20 cellular contexts compared by ENCODE assay signal in the genomic region with DNA sequence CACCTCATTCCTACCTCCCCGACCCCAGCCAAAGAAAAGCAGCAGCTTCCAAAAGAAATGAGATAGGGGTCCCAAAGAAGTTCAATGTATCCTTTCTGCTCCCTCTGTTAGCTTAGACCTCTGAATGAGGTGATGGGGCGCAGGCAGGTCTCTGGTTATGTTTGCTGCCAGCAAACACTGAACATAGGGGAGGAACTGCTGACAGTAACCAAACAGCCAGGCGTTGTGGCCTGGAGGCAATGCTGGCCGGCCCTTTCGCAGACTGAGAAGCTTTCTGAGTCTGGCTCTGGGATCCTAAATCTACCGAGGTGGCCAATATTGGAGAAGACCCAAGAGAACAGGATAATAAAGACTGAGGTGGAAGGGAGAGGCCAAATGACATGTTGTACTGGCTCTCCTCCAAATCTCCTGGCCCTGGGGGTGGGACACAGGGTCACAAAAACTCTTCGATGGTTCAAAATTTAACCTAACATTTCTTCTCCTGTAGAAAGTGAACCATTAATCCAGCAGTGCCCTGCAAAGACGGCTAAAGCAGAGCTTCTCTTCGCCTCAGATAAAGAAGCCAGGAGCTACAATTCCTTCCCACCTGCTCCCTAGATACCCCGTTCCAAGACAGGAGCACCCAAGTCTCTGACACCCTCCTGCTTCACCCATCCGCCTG. TPM values are rescaled to one million over a fixed set of nuclear protein-coding genes. Genes with fewer than 3 reads are reported as not detected.
DNase-seq lines count a peak whose midpoint lies in the region; ATAC-seq and TF ChIP-seq lines count a peak whose summit lies in the region.
"Had no signal": no experiment of that assay in that cellular context is flagged by ENCODE, and none has a peak within 500 bp of the region (broad histone marks: within the 10 kb centered on the region; RNA-seq: fewer than 3 reads in every experiment).

No MANE protein-coding gene starts in this region.

- H3K4me3 Mint-ChIP-seq in WTC11, result no peak overlapping the region
- H3K4me3 Mint-ChIP-seq: B cell, memory B cell had no signal

- H3K27me3 ChIP-seq in rectal smooth muscle tissue (ENCODE audit: control insufficient read depth, insufficient read depth, low read length), result no peaks in the 10 kb centered on the region
- H3K27me3 ChIP-seq in HAP-1 (ENCODE audit: low read depth), result no peaks in the 10 kb centered on the region
- H3K27me3 ChIP-seq: sigmoid colon had no signal

- peak overlapping the region; percentile 20 for H3K4me3 ChIP-seq in rectal smooth muscle tissue (ENCODE audit: low read length)
- H3K4me3 ChIP-seq in HAP-1, result no peak overlapping the region
- H3K4me3 ChIP-seq: sigmoid colon had no signal

- H3K4me1 ChIP-seq in rectal smooth muscle tissue (ENCODE audit: control insufficient read depth, insufficient read depth, low read length), result no peaks in the 10 kb centered on the region
- H3K4me1 ChIP-seq in HAP-1, result no peaks in the 10 kb centered on the region
- H3K4me1 ChIP-seq: sigmoid colon had no signal

- H3K36me3 ChIP-seq in rectal smooth muscle tissue (ENCODE audit: control insufficient read depth, insufficient read depth, low read length) (no peaks in the 10 kb centered on the region), HAP-1 (replicated peaks) (no peaks in the 10 kb centered on the region)
- H3K36me3 ChIP-seq: sigmoid colon had no signal

- POLR2A ChIA-PET in RWPE1 (lab: Yijun Ruan, JAX; ENCODE audit: low non-redundant PET), result no interaction called here
- POLR2A ChIA-PET in WTC11 (lab: Charles Lee), result no interaction called here

- intact Hi-C loops in left colon (cut with DNase I, micrococcal nuclease), result no loop called here

- H3K9ac ChIP-seq in rectal smooth muscle tissue (ENCODE audit: low read length), result no peak overlapping the region

- in situ Hi-C loops in HAP-1 (cut with MboI; ENCODE audit: low sequenced_read_pairs), result no loop called here

- no peaks in the 10 kb centered on the region for H3K9me3 ChIP-seq in HAP-1
- H3K9me3 ChIP-seq: sigmoid colon had no signal

- peaks cover 4% of the 10 kb centered on the region for H3K4me1 Mint-ChIP-seq in WTC11
- H3K4me1 Mint-ChIP-seq: B cell, memory B cell had no signal

- TF ChIP-seq CTCF in RWPE1 (conservative IDR thresholded peaks at IDR 0.05; ENCODE audit: low read depth) (no peak), WTC11 (IDR thresholded peaks at IDR 0.05) (no peak)

- H3K9me3 Mint-ChIP-seq in WTC11, result no peaks in the 10 kb centered on the region
- H3K9me3 Mint-ChIP-seq: memory B cell had no signal

- no peak overlapping the region for H3K27ac Mint-ChIP-seq in WTC11
- H3K27ac Mint-ChIP-seq: B cell, memory B cell had no signal

- DNase-seq in ELF-1 (ENCODE audit: low read depth, low spot score), result peak; percentile 41
- DNase-seq in RWPE1 (ENCODE audit: low spot score), result no peak
- DNase-seq in left colon, result no peak
- no peak for DNase-seq in NCI-H82 (lab: John Stamatoyannopoulos, UW)
- no peak for DNase-seq in HPDE6-E6E7 (ENCODE audit: extremely low spot score)
- DNase-seq in WTC11 (ENCODE audit: low spot score), result no peak
- no peak for DNase-seq in HAP-1 (ENCODE audit: low spot score in 2 of 2)
- DNase-seq: anterior cingulate cortex; DMS 273 treated with DMSO at 0.1 percent for 48 hours; NCI-H526 treated with DMSO at 0.1 percent for 48 hours; RPMI8226; sigmoid colon; stimulated activated CD4-positive, alpha-beta T cell treated with anti-CD3 and anti-CD28 coated beads, Interleukin-2, amount 100 ng/mL, for 48 hours had no signal

- peak overlapping the region; percentile 92 for H3K27ac ChIP-seq in RWPE1
- H3K27ac ChIP-seq in rectal smooth muscle tissue (ENCODE audit: low read depth, low read length), result no peak overlapping the region
- H3K27ac ChIP-seq: sigmoid colon had no signal

- peak; percentile 14 for ATAC-seq in left colon
- no peak for ATAC-seq in WTC11

- peaks cover 2% of the 10 kb centered on the region; the same call in 1 of the 2 replicates for H3K27me3 Mint-ChIP-seq in WTC11 (ENCODE audit: low read depth)
- H3K27me3 Mint-ChIP-seq: B cell, memory B cell had no signal

- CTCF ChIA-PET in RWPE1 (lab: Yijun Ruan, JAX) (interaction anchor here (0.8 to 0.9 kb wide), 2 partner anchors 11 to 95 kb away, joined by 3 read pairs; no protein-coding TSS in a partner anchor), WTC11 (lab: Charles Lee) (interaction anchor here (0.7 to 4.7 kb wide), 4 partner anchors 12 to 65 kb away, joined by 3 to 22 read pairs (median 6); partner anchors contain the start of gene UBQLN4)

- H3K36me3 Mint-ChIP-seq in WTC11, result no peaks in the 10 kb centered on the region
- H3K36me3 Mint-ChIP-seq: memory B cell had no signal

TF ChIP-seq in WTC11, 78 proteins besides CTCF, POLR2A, EP300 and RAD21:
- no peak for TF ChIP-seq NFYB (CRISPR knock-in tag; conservative IDR thresholded peaks at IDR 0.05; ENCODE audit: low read depth)
- TF ChIP-seq OVOL2 (CRISPR knock-in tag; IDR thresholded peaks at IDR 0.05; ENCODE audit: borderline replicate concordance), result no peak
- TF ChIP-seq, protein P1, sequence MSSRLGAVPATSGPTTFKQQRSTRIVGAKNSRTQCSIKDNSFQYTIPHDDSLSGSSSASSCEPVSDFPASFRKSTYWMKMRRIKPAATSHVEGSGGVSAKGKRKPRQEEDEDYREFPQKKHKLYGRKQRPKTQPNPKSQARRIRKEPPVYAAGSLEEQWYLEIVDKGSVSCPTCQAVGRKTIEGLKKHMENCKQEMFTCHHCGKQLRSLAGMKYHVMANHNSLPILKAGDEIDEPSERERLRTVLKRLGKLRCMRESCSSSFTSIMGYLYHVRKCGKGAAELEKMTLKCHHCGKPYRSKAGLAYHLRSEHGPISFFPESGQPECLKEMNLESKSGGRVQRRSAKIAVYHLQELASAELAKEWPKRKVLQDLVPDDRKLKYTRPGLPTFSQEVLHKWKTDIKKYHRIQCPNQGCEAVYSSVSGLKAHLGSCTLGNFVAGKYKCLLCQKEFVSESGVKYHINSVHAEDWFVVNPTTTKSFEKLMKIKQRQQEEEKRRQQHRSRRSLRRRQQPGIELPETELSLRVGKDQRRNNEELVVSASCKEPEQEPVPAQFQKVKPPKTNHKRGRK (CRISPR knock-in tag; IDR thresholded peaks at IDR 0.05; ENCODE audit: borderline replicate concordance), result no peak
- TF ChIP-seq ZNF423 (CRISPR knock-in tag; IDR thresholded peaks at IDR 0.05), result no peak
- TF ChIP-seq, protein P2, sequence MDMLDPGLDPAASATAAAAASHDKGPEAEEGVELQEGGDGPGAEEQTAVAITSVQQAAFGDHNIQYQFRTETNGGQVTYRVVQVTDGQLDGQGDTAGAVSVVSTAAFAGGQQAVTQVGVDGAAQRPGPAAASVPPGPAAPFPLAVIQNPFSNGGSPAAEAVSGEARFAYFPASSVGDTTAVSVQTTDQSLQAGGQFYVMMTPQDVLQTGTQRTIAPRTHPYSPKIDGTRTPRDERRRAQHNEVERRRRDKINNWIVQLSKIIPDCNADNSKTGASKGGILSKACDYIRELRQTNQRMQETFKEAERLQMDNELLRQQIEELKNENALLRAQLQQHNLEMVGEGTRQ (CRISPR knock-in tag; IDR thresholded peaks at IDR 0.05), result no peak
- TF ChIP-seq ZNF232 (CRISPR knock-in tag; IDR thresholded peaks at IDR 0.05), result no peak
- no peak for TF ChIP-seq CBFB (CRISPR knock-in tag; IDR thresholded peaks at IDR 0.05; ENCODE audit: low read depth)
- TF ChIP-seq CREB1 (CRISPR knock-in tag; IDR thresholded peaks at IDR 0.05), result no peak
- TF ChIP-seq PRRX2 (CRISPR knock-in tag; IDR thresholded peaks at IDR 0.05), result no peak
- TF ChIP-seq ZBTB21 (CRISPR knock-in tag; IDR thresholded peaks at IDR 0.05; ENCODE audit: borderline replicate concordance), result no peak
- TF ChIP-seq, protein P3, sequence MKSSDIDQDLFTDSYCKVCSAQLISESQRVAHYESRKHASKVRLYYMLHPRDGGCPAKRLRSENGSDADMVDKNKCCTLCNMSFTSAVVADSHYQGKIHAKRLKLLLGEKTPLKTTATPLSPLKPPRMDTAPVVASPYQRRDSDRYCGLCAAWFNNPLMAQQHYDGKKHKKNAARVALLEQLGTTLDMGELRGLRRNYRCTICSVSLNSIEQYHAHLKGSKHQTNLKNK (CRISPR knock-in tag; IDR thresholded peaks at IDR 0.05), result no peak
- no peak for TF ChIP-seq NR1H2 (CRISPR knock-in tag; IDR thresholded peaks at IDR 0.05)
- no peak for TF ChIP-seq NFATC4 (CRISPR knock-in tag; IDR thresholded peaks at IDR 0.05)
- TF ChIP-seq, protein P4, sequence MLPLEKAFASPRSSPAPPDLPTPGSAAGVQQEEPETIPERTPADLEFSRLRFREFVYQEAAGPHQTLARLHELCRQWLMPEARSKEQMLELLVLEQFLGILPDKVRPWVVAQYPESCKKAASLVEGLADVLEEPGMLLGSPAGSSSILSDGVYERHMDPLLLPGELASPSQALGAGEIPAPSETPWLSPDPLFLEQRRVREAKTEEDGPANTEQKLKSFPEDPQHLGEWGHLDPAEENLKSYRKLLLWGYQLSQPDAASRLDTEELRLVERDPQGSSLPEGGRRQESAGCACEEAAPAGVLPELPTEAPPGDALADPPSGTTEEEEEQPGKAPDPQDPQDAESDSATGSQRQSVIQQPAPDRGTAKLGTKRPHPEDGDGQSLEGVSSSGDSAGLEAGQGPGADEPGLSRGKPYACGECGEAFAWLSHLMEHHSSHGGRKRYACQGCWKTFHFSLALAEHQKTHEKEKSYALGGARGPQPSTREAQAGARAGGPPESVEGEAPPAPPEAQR (CRISPR knock-in tag; IDR thresholded peaks at IDR 0.05), result no peak
TF ChIP-seq in WTC11: peak in this region for 0.

RNA-seq across cellular contexts. Expression of gene SSR2, which starts 19.6 kb away (rescaled TPM):
- total RNA-seq in left colon, result 100 to 1,000 TPM; 180 TPM
- total RNA-seq in WTC11 (2021), result 172 to 175 TPM (median 174 TPM) in 3 replicates

RNA-seq across cellular contexts. Expression of gene ARHGEF2, which starts 22.8 kb away (rescaled TPM):
- total RNA-seq in left colon (100 to 1,000 TPM in 1 of 2 donors, 10 to 100 TPM in 1; 99.3 to 103 TPM), WTC11 (2021) (60.0 to 69.5 TPM (median 66.2 TPM) in 3 replicates)

RNA-seq across cellular contexts. Expression of gene UBQLN4, which starts 52.4 kb away (rescaled TPM):
- 10 to 100 TPM; 21.7 to 26.7 TPM for total RNA-seq in left colon
- 35.0 to 37.3 TPM (median 36.3 TPM) in 3 replicates for total RNA-seq in WTC11 (2021)

RNA-seq across cellular contexts. Expression of gene LAMTOR2, which starts 53.4 kb away (rescaled TPM):
- total RNA-seq in left colon (10 to 100 TPM; 70.6 to 72.7 TPM), WTC11 (2021) (62.4 to 75.7 TPM (median 73.8 TPM) in 3 replicates)

RNA-seq across cellular contexts. Expression of gene RXFP4, which starts 59.7 kb away (rescaled TPM):
- total RNA-seq in left colon (1 to 10 TPM; 5.2 to 5.6 TPM), WTC11 (2021) (not detected in 3 replicates)
- total RNA-seq: activated CD8-positive, alpha-beta memory T cell treated with anti-CD3 and anti-CD28 coated beads for 36 hours; B cell; glomerular endothelial cell; H1; sigmoid colon; temporal lobe had no signal
